In genomic region chr9:83630938-83631457, GRCh38 we compare ENCODE assay signal across 13 cellular contexts.
A peak's percentile ranks its signal among the peaks of the same experiment; 100 is the strongest.
DNase-seq lines count a peak whose midpoint lies in the region; ATAC-seq and TF ChIP-seq lines count a peak whose summit lies in the region.
"Had no signal": no experiment of that assay in that cellular context is flagged by ENCODE, and none has a peak within 500 bp of the region (broad histone marks: within the 10 kb centered on the region; RNA-seq: fewer than 3 reads in every experiment).

No MANE protein-coding gene starts in this region.

- H3K4me3 Mint-ChIP-seq in effector memory CD8-positive, alpha-beta T cell, result no peak overlapping the region
- H3K4me3 Mint-ChIP-seq in nephron progenitor cell, result no peak overlapping the region
- H3K4me3 Mint-ChIP-seq: CD8-positive, alpha-beta memory T cell had no signal

- no peak for TF ChIP-seq CTCF in nephron progenitor cell (IDR thresholded peaks at IDR 0.05)

- DNase-seq in DMS79 treated with DMSO at 0.1 percent for 48 hours (lab: John Stamatoyannopoulos, UW) (peak; percentile 10), DMS79 (lab: John Stamatoyannopoulos, UW) (no peak), NCI-H2171 treated with DMSO at 0.1 percent for 48 hours (lab: John Stamatoyannopoulos, UW) (peak; percentile 85), nephron progenitor cell (peak; percentile 20), foreskin melanocyte (no peak), DMS114 treated with DMSO at 0.1 percent for 48 hours (lab: John Stamatoyannopoulos, UW; ENCODE audit: unreplicated experiment) (no peak)
- no peak for DNase-seq in effector memory CD8-positive, alpha-beta T cell
- DNase-seq in activated CD4-positive, alpha-beta T cell treated with anti-CD3 and anti-CD28 coated beads for 1 hour, result no peak
- DNase-seq: activated naive CD4-positive, alpha-beta T cell treated with anti-CD3 and anti-CD28 coated beads, Interleukin-2, amount 50 U/mL, for 16 hours; caudate nucleus; CD8-positive, alpha-beta memory T cell; NCI-H1105 treated with DMSO at 0.1 percent for 48 hours; nucleus accumbens had no signal

- H3K4me1 Mint-ChIP-seq in effector memory CD8-positive, alpha-beta T cell (ENCODE audit: low read depth in 2 of 2), result peaks cover 4 to 10% of the 10 kb centered on the region in 2 donors
- H3K4me1 Mint-ChIP-seq in nephron progenitor cell, result peaks cover 7% of the 10 kb centered on the region

- peaks cover 12% of the 10 kb centered on the region for H3K36me3 Mint-ChIP-seq in effector memory CD8-positive, alpha-beta T cell (ENCODE audit: insufficient read depth)
- H3K36me3 Mint-ChIP-seq in nephron progenitor cell (ENCODE audit: low read depth), result peaks cover 27% of the 10 kb centered on the region

- no peaks in the 10 kb centered on the region for H3K9me3 Mint-ChIP-seq in effector memory CD8-positive, alpha-beta T cell
- no peaks in the 10 kb centered on the region for H3K9me3 Mint-ChIP-seq in nephron progenitor cell
- H3K9me3 Mint-ChIP-seq: CD8-positive, alpha-beta memory T cell had no signal

- H3K27ac Mint-ChIP-seq in effector memory CD8-positive, alpha-beta T cell, result peak overlapping the region; percentile 65 to 76
- H3K27ac Mint-ChIP-seq in nephron progenitor cell, result peak overlapping the region; percentile 45

- no peak for ATAC-seq in effector memory CD8-positive, alpha-beta T cell (replicated peaks)

- no peaks in the 10 kb centered on the region for H3K27me3 Mint-ChIP-seq in effector memory CD8-positive, alpha-beta T cell
- peaks cover 4% of the 10 kb centered on the region for H3K27me3 Mint-ChIP-seq in nephron progenitor cell (ENCODE audit: low read depth, poor library complexity)
- H3K27me3 Mint-ChIP-seq: CD8-positive, alpha-beta memory T cell had no signal

Comparison
In these comparisons a context has a peak if more than half of its experiments do, and no peak if none do; other contexts are left out.
1. DNase-seq: peak in DMS79 treated with DMSO at 0.1 percent for 48 hours (single experiment), NCI-H2171 treated with DMSO at 0.1 percent for 48 hours (single experiment) and nephron progenitor cell (single experiment); none in DMS79 (single experiment), effector memory CD8-positive, alpha-beta T cell (0 of 3), foreskin melanocyte (single experiment), DMS114 treated with DMSO at 0.1 percent for 48 hours (single experiment) and activated CD4-positive, alpha-beta T cell treated with anti-CD3 and anti-CD28 coated beads for 1 hour (single experiment).